In the genomic region with DNA sequence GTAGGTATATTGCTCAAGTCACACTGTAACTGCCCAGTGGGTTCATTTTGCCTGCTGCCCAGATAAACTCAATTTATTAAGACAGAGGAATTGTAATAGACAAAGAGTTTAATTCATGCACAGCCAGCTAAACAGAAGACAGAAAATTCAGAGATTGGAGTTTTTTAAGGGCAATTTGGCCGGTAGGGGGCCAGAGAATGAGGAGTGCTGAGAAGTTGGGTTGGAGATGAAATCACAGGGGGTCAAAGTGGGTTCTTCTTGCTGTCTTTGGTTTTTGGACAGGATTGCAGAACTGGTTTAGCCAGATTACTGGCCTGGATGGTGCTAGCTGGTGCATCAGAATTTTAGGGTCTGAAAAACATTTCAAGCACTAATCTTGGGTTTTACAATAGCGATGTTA, we compare ENCODE assay signal across 2 cellular contexts.
TF ChIP-seq lines count a peak whose summit lies in the region.

No MANE protein-coding gene starts in this region.

TF ChIP-seq in IMR-90, 13 proteins besides CTCF, POLR2A, EP300 and RAD21:
- TF ChIP-seq NFE2L2 (IDR thresholded peaks at IDR 0.05; ENCODE audit: low read depth, low read length) (no peak), MAFK (IDR thresholded peaks at IDR 0.05; ENCODE audit: low read depth, low read length) (no peak), MXI1 (IDR thresholded peaks at IDR 0.05; ENCODE audit: borderline replicate concordance, low read depth, low read length) (no peak), CHD1 (IDR thresholded peaks at IDR 0.05; ENCODE audit: low read depth, low read length) (no peak), CEBPB (IDR thresholded peaks at IDR 0.05; ENCODE audit: low read depth, low read length) (no peak), SMC3 (IDR thresholded peaks at IDR 0.05; ENCODE audit: low read depth, low read length) (no peak), FOS (IDR thresholded peaks at IDR 0.05; ENCODE audit: low read depth, low read length) (no peak), RCOR1 (IDR thresholded peaks at IDR 0.05; ENCODE audit: insufficient replicate concordance, low read length) (no peak)

TF ChIP-seq in K562, 482 proteins besides CTCF, POLR2A, EP300 and RAD21:
- TF ChIP-seq, protein P1, sequence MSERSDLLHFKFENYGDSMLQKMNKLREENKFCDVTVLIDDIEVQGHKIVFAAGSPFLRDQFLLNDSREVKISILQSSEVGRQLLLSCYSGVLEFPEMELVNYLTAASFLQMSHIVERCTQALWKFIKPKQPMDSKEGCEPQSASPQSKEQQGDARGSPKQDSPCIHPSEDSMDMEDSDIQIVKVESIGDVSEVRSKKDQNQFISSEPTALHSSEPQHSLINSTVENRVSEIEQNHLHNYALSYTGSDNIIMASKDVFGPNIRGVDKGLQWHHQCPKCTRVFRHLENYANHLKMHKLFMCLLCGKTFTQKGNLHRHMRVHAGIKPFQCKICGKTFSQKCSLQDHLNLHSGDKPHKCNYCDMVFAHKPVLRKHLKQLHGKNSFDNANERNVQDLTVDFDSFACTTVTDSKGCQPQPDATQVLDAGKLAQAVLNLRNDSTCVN (CRISPR knock-in tag; IDR thresholded peaks at IDR 0.05) = no peak
- TF ChIP-seq HNRNPL (IDR thresholded peaks at IDR 0.05; ENCODE audit: low read depth, low read length) (no peak), NR2F6 (CRISPR knock-in tag; IDR thresholded peaks at IDR 0.05) (no peak), ZNF165 (CRISPR knock-in tag; IDR thresholded peaks at IDR 0.05; ENCODE audit: borderline replicate concordance) (no peak), ZNF75A (CRISPR knock-in tag; IDR thresholded peaks at IDR 0.05) (no peak), SPI1 (IDR thresholded peaks at IDR 0.05; ENCODE audit: borderline replicate concordance, low read depth, low read length) (no peak), ZNF175 (CRISPR knock-in tag; IDR thresholded peaks at IDR 0.05; ENCODE audit: low read depth) (no peak), HNRNPUL1 (IDR thresholded peaks at IDR 0.05; ENCODE audit: low read length) (no peak), BRCA1 (IDR thresholded peaks at IDR 0.05) (no peak), BRCA1 (CRISPR knock-in tag; IDR thresholded peaks at IDR 0.05) (no peak), LEF1 (IDR thresholded peaks at IDR 0.05) (no peak), BCL6 (CRISPR knock-in tag; IDR thresholded peaks at IDR 0.05) (no peak)
- TF ChIP-seq, protein P2, sequence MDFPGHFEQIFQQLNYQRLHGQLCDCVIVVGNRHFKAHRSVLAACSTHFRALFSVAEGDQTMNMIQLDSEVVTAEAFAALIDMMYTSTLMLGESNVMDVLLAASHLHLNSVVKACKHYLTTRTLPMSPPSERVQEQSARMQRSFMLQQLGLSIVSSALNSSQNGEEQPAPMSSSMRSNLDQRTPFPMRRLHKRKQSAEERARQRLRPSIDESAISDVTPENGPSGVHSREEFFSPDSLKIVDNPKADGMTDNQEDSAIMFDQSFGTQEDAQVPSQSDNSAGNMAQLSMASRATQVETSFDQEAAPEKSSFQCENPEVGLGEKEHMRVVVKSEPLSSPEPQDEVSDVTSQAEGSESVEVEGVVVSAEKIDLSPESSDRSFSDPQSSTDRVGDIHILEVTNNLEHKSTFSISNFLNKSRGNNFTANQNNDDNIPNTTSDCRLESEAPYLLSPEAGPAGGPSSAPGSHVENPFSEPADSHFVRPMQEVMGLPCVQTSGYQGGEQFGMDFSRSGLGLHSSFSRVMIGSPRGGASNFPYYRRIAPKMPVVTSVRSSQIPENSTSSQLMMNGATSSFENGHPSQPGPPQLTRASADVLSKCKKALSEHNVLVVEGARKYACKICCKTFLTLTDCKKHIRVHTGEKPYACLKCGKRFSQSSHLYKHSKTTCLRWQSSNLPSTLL (IDR thresholded peaks at IDR 0.05) = no peak
- TF ChIP-seq, protein P3, sequence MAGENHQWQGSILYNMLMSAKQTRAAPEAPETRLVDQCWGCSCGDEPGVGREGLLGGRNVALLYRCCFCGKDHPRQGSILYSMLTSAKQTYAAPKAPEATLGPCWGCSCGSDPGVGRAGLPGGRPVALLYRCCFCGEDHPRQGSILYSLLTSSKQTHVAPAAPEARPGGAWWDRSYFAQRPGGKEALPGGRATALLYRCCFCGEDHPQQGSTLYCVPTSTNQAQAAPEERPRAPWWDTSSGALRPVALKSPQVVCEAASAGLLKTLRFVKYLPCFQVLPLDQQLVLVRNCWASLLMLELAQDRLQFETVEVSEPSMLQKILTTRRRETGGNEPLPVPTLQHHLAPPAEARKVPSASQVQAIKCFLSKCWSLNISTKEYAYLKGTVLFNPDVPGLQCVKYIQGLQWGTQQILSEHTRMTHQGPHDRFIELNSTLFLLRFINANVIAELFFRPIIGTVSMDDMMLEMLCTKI (IDR thresholded peaks at IDR 0.05; ENCODE audit: partially characterized antibody) = no peak
